ENCODE assay signal across 17 cellular contexts in genomic region chr20:19893356-19893755, GRCh38.
DNase-seq lines count a peak whose midpoint lies in the region; FAIRE-seq and TF ChIP-seq lines count a peak whose summit lies in the region.
"Had no signal": no experiment of that assay in that cellular context is flagged by ENCODE, and none has a peak within 500 bp of the region (broad histone marks: within the 10 kb centered on the region; RNA-seq: fewer than 3 reads in every experiment).

No MANE protein-coding gene starts in this region.

- no peak for TF ChIP-seq POLR2A in GM12891 (IDR thresholded peaks at IDR 0.05; ENCODE audit: low read depth, low read length)

- H3K4me2 ChIP-seq in mesenchymal stem cell (ENCODE audit: low read length, poor library complexity, severe bottlenecking), result no peak overlapping the region
- H3K4me2 ChIP-seq: SK-N-SH had no signal

- H3K18ac ChIP-seq in mesenchymal stem cell (ENCODE audit: low read depth in 1 of 2, low read length in 2 of 2), result no peak overlapping the region

- no peak overlapping the region for H2AFZ ChIP-seq in mesenchymal stem cell (ENCODE audit: low read depth, low read length)

- H2BK120ac ChIP-seq in mesenchymal stem cell (ENCODE audit: low read depth, low read length), result no peak overlapping the region

- in situ Hi-C loops in brain microvascular endothelial cell (cut with HindIII; ENCODE audit: low pct_ligation_motif_present, low sequenced_read_pairs), result no loop called here

- 88% methylated on average over 4 of the region's 4 CpGs for WGBS in mesenchymal stem cell

- H2BK5ac ChIP-seq in mesenchymal stem cell (ENCODE audit: low read depth, low read length, poor library complexity, severe bottlenecking), result no peak overlapping the region

- peak overlapping the region in 1 of 2 experiments; percentile 61 for H2BK12ac ChIP-seq in mesenchymal stem cell (ENCODE audit: low read length in 2 of 2)

- no peak overlapping the region for H2AK5ac ChIP-seq in mesenchymal stem cell (ENCODE audit: low read length, severe bottlenecking)

- H4K91ac ChIP-seq in mesenchymal stem cell (ENCODE audit: low read length), result no peak overlapping the region

- H3K27me3 ChIP-seq in brain microvascular endothelial cell (replicated peaks), result no peaks in the 10 kb centered on the region
- H3K27me3 ChIP-seq in mesenchymal stem cell (ENCODE audit: control insufficient read depth in 1 of 2, insufficient read depth in 1 of 2, low read length in 2 of 2), result no peaks in the 10 kb centered on the region
- H3K27me3 ChIP-seq: Peyer's patch had no signal

- H2BK15ac ChIP-seq in mesenchymal stem cell (ENCODE audit: low read depth, poor library complexity, severe bottlenecking), result no peak overlapping the region

- H4K8ac ChIP-seq in mesenchymal stem cell (ENCODE audit: low read length), result peak overlapping the region; percentile 56

- H3K9me3 ChIP-seq in mesenchymal stem cell (ENCODE audit: control insufficient read depth, low read length), result peaks cover 24% of the 10 kb centered on the region
- H3K9me3 ChIP-seq: Peyer's patch had no signal

- no peak overlapping the region for H3K4ac ChIP-seq in mesenchymal stem cell (ENCODE audit: low read depth in 1 of 2, low read length in 2 of 2)

- peaks cover 5% of the 10 kb centered on the region for H3K4me1 ChIP-seq in mesenchymal stem cell (ENCODE audit: control insufficient read depth, insufficient read depth, low read depth, low read length)

- no peak overlapping the region for H3K9ac ChIP-seq in mesenchymal stem cell (ENCODE audit: low read length)
- H3K9ac ChIP-seq: SK-N-SH had no signal

- no peak for FAIRE-seq in GM12891 (lab: Jason Lieb, UNC)
- FAIRE-seq: GM12892 had no signal

- no peak overlapping the region for H3K14ac ChIP-seq in mesenchymal stem cell (ENCODE audit: low read length in 2 of 2)

- H3K36me3 ChIP-seq in brain microvascular endothelial cell (replicated peaks), result peaks cover under 1% of the 10 kb centered on the region
- peaks cover 27 to 70% of the 10 kb centered on the region in 2 experiments for H3K36me3 ChIP-seq in mesenchymal stem cell (ENCODE audit: control insufficient read depth in 1 of 2, insufficient read depth in 2 of 2, low read depth in 1 of 2, low read length in 2 of 2)

- DNase-seq in ELR (ENCODE audit: low read depth) (peak; percentile 55), LHCN-M2 (ENCODE audit: low read depth) (peak; percentile 57), brain microvascular endothelial cell (peak; percentile 48), mesenchymal stem cell (peak; percentile 38), GM12891 (ENCODE audit: insufficient read length, low spot score) (no peak), NCI-H2029 treated with DMSO at 0.1 percent for 48 hours (lab: John Stamatoyannopoulos, UW) (no peak), DMS53 (lab: John Stamatoyannopoulos, UW) (no peak)
- no peak for DNase-seq in effector CD8-positive, alpha-beta T cell (lab: John Stamatoyannopoulos, UW)
- DNase-seq: CD4-positive, CD25-positive, alpha-beta regulatory T cell; GF-D8; NCI-H1436; NCI-H524; Peyer's patch; SHP77; SK-N-SH; T-cell had no signal

- H3K79me1 ChIP-seq in mesenchymal stem cell (replicated peaks; ENCODE audit: low read length, poor library complexity, severe bottlenecking), result peaks cover 19% of the 10 kb centered on the region

- H3K4me3 ChIP-seq in brain microvascular endothelial cell (ENCODE audit: low read depth, low read length) (no peak overlapping the region), mesenchymal stem cell (ENCODE audit: insufficient read depth in 1 of 2, low read depth in 1 of 2, low read length in 2 of 2) (no peak overlapping the region)
- H3K4me3 ChIP-seq: Peyer's patch had no signal

- TF ChIP-seq CTCF in brain microvascular endothelial cell (IDR thresholded peaks at IDR 0.05; ENCODE audit: low read depth, low read length, missing control alignments), result no peak

- H3K23ac ChIP-seq in mesenchymal stem cell (ENCODE audit: low read length in 2 of 2), result no peak overlapping the region

- H3K27ac ChIP-seq in brain microvascular endothelial cell (no peak overlapping the region), mesenchymal stem cell (ENCODE audit: low read length, poor library complexity, severe bottlenecking) (no peak overlapping the region)
- H3K27ac ChIP-seq: Peyer's patch had no signal

TF ChIP-seq in GM12891, 5 proteins besides CTCF, POLR2A, EP300 and RAD21:
- no peak for TF ChIP-seq POLR2AphosphoS5 (IDR thresholded peaks at IDR 0.05; ENCODE audit: low read depth, low read length)

Comparison
In these comparisons a context has a peak if more than half of its experiments do, and no peak if none do; other contexts are left out.
1. DNase-seq: peak in ELR (single experiment), LHCN-M2 (single experiment), brain microvascular endothelial cell (single experiment) and mesenchymal stem cell (single experiment); none in GM12891 (single experiment), NCI-H2029 treated with DMSO at 0.1 percent for 48 hours (single experiment), effector CD8-positive, alpha-beta T cell (single experiment) and DMS53 (single experiment).